In genomic region chr14:75258803-75259509, GRCh38 we compare ENCODE assay signal across 8 cellular contexts. TPM values are rescaled to one million over a fixed set of nuclear protein-coding genes. Genes with fewer than 3 reads are reported as not detected.
DNase-seq lines count a peak whose midpoint lies in the region; ATAC-seq, FAIRE-seq and TF ChIP-seq lines count a peak whose summit lies in the region.

No MANE protein-coding gene starts in this region.

- DNase-seq in GM12892 (ENCODE audit: insufficient read length) = peak; percentile 87
- DNase-seq in NCI-H146 treated with DMSO at 0.1 percent for 48 hours (lab: John Stamatoyannopoulos, UW; ENCODE audit: unreplicated experiment) = peak; percentile 83
- peak; percentile 73 to 100 (median 97) for DNase-seq in amygdala (lab: John Stamatoyannopoulos, UW)
- peak; percentile 99 for DNase-seq in left cardiac atrium
- peak; percentile 95 to 100 (median 97) for DNase-seq in posterior cingulate gyrus
- peak; percentile 99 to 100 for DNase-seq in upper lobe of left lung

- H3K4me3 Mint-ChIP-seq in T-helper 1 cell treated with Interleukin-12 subunit alpha and Interleukin-12 subunit beta and Interleukin-4 antibody, amounts not matched to agents 30 μg/mL and 1 μg/mL, for 36 hours = peak overlapping the region; percentile 84

- H3K27me3 Mint-ChIP-seq in T-helper 1 cell treated with Interleukin-12 subunit alpha and Interleukin-12 subunit beta and Interleukin-4 antibody, amounts not matched to agents 30 μg/mL and 1 μg/mL, for 36 hours (ENCODE audit: low read depth) = peaks cover 69% of the 10 kb centered on the region

- H3K27ac Mint-ChIP-seq in T-helper 1 cell treated with Interleukin-12 subunit alpha and Interleukin-12 subunit beta and Interleukin-4 antibody, amounts not matched to agents 30 μg/mL and 1 μg/mL, for 36 hours = peak overlapping the region; percentile 94

- no peaks in the 10 kb centered on the region for H3K36me3 ChIP-seq in upper lobe of left lung

- H3K4me1 ChIP-seq in upper lobe of left lung = peaks cover 21 to 29% (median 26%) of the 10 kb centered on the region in 4 donors

- intact Hi-C loops in left cardiac atrium (cut with DNase I) (loop anchor here in 1 of 2 donors (1.0 kb wide), 1 partner anchor 17 kb away; no protein-coding TSS in a partner anchor), posterior cingulate gyrus (cut with DNase I) (loop anchor here (1.0 to 2.0 kb wide), 3 partner anchors 18 to 82 kb away; partner anchors contain the start of gene TMED10)

- no peaks in the 10 kb centered on the region for H3K36me3 Mint-ChIP-seq in T-helper 1 cell treated with Interleukin-12 subunit alpha and Interleukin-12 subunit beta and Interleukin-4 antibody, amounts not matched to agents 30 μg/mL and 1 μg/mL, for 36 hours (ENCODE audit: low read depth)

- 1 to 2% methylated on average over 20 to 40 of the region's 40 CpGs for WGBS in upper lobe of left lung, 2 donors

- TF ChIP-seq CTCF in upper lobe of left lung (IDR thresholded peaks at IDR 0.05) = no peak

- no peaks in the 10 kb centered on the region for H3K9me3 Mint-ChIP-seq in T-helper 1 cell treated with Interleukin-12 subunit alpha and Interleukin-12 subunit beta and Interleukin-4 antibody, amounts not matched to agents 30 μg/mL and 1 μg/mL, for 36 hours

- no peaks in the 10 kb centered on the region for H3K27me3 ChIP-seq in upper lobe of left lung

- peak overlapping the region; percentile 91 to 98 (median 95) for H3K27ac ChIP-seq in upper lobe of left lung

- ATAC-seq in HG02884 (IDR thresholded peaks at IDR 0.05; ENCODE audit: unreplicated experiment) (peak; percentile 97), left cardiac atrium (peak; percentile 94 to 96), upper lobe of left lung (ENCODE audit: low FRiP score in 2 of 2) (peak; percentile 95 to 98)

- H3K9me3 ChIP-seq in upper lobe of left lung = no peaks in the 10 kb centered on the region

- peak overlapping the region; percentile 9 to 52 (median 34) for H3K4me3 ChIP-seq in upper lobe of left lung

- FAIRE-seq in GM12892 (lab: Jason Lieb, UNC) = peak; percentile 98

- TF ChIP-seq POLR2A in GM12892 (IDR thresholded peaks at IDR 0.05; ENCODE audit: low read depth, low read length) (no peak; the same call in 1 of the 2 replicates), upper lobe of left lung (IDR thresholded peaks at IDR 0.05) (peak in 3 of 4 donors; percentile 21 to 87 (median 86))

- peak; percentile 61 to 95 (median 90) for TF ChIP-seq EP300 in upper lobe of left lung (IDR thresholded peaks at IDR 0.05)

- peaks cover 16% of the 10 kb centered on the region for H3K4me1 Mint-ChIP-seq in T-helper 1 cell treated with Interleukin-12 subunit alpha and Interleukin-12 subunit beta and Interleukin-4 antibody, amounts not matched to agents 30 μg/mL and 1 μg/mL, for 36 hours (ENCODE audit: low read depth)

RNA-seq across cellular contexts. Expression of gene FOS, which starts 19.7 kb away (rescaled TPM):
- 5.3 TPM for polyA plus RNA-seq in GM12892 (2012; ENCODE audit: missing spikeins)
- total RNA-seq in left cardiac atrium (100 to 1,000 TPM in 1 of 2 donors, 10 to 100 TPM in 1; 69.4 to 160 TPM), upper lobe of left lung (1,000 to 10,000 TPM in 1 of 6 donors, 100 to 1,000 TPM in 5; 386 to 1,146 (median 633) TPM)

Comparison
In these comparisons a context has a peak if more than half of its experiments do, and no peak if none do; other contexts are left out.
1. Peak in every context shown above with its lines: DNase-seq, ATAC-seq, H3K4me3 ChIP-seq and H3K27ac ChIP-seq.